Comparison of ENCODE assay signal across 8 cellular contexts in the genomic region with DNA sequence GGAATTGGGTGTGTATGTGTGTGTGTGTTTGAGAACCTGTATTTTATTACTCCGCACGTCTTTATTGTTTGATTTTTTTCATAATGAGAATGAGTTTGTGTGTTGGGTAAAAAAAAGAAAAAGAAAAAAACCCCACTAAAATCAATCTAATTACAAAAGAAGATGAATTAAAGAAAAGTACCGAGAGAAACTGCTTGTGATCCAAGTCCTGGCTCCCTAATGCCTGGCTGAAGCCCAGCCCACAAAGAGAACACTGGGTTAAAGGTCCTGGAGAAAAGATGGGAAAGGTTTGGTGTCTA. TPM values are rescaled to one million over a fixed set of nuclear protein-coding genes. Genes with fewer than 3 reads are reported as not detected.
DNase-seq lines count a peak whose midpoint lies in the region; ATAC-seq and TF ChIP-seq lines count a peak whose summit lies in the region.

No MANE protein-coding gene starts in this region.

- H3K27me3 Mint-ChIP-seq in natural killer cell (ENCODE audit: low read depth in 2 of 2) = no peaks in the 10 kb centered on the region

- H3K9ac ChIP-seq in KMS-11 = no peak overlapping the region; the same call in 1 of the 2 replicates

- peak overlapping the region; percentile 90 for H3K4me3 Mint-ChIP-seq in natural killer cell

- TF ChIP-seq CTCF in AG04449 (IDR thresholded peaks at IDR 0.05; ENCODE audit: insufficient read depth, low read length, missing control alignments) = no peak
- no peak for TF ChIP-seq CTCF in KMS-11 (conservative IDR thresholded peaks at IDR 0.05; ENCODE audit: low read depth, low read length)
- TF ChIP-seq CTCF in dorsolateral prefrontal cortex (IDR thresholded peaks at IDR 0.05 in 54 of 56, conservative IDR thresholded peaks at IDR 0.05 in 2 of 56; ENCODE audit: low read depth in 1 of 56, partially characterized antibody in 56 of 56) = no peak
- no peak for TF ChIP-seq CTCF in natural killer cell (IDR thresholded peaks at IDR 0.05)

- DNase-seq in AG04449 (ENCODE audit: low read depth, low spot score) (no peak), dorsolateral prefrontal cortex (no peak), natural killer cell (no peak), A172 (ENCODE audit: low spot score) (no peak), HPDE6-E6E7 (ENCODE audit: extremely low spot score) (no peak)
- no peak for DNase-seq in stimulated activated CD8-positive, alpha-beta memory T cell treated with anti-CD3 and anti-CD28 coated beads, Interleukin-4, amount 100 ng/mL, for 48 hours

- 0 out of 2 replicates have a peak overlapping the region, but pooled peaks have one; percentile 25 for H3K4me2 ChIP-seq in KMS-11

- H3K4me3 ChIP-seq in AG04449 (ENCODE audit: low read depth, low read length) (peak overlapping the region; percentile 91), KMS-11 (IDR thresholded peaks at IDR 0.05; ENCODE audit: insufficient read depth, low read depth, low read length) (no peak overlapping the region), dorsolateral prefrontal cortex (peak overlapping the region; percentile 58 to 99 (median 88))

- H3K27ac ChIP-seq in KMS-11 (no peak overlapping the region), dorsolateral prefrontal cortex (peak overlapping the region; percentile 66 to 98 (median 93))

- peaks cover 25 to 56% of the 10 kb centered on the region in 2 donors for H3K4me1 Mint-ChIP-seq in natural killer cell

- H3K27ac Mint-ChIP-seq in natural killer cell = peak overlapping the region; percentile 91 to 94

- CTCF ChIA-PET in AG04449 (lab: Yijun Ruan, JAX) = interaction anchor here (1.3 to 20.5 kb wide), 6 partner anchors 15 to 119 kb away, joined by 3 to 300 read pairs (median 4); a partner anchor contains a TSS

- ATAC-seq in natural killer cell = no peak
- ATAC-seq in GM18870 (IDR thresholded peaks at IDR 0.05; ENCODE audit: unreplicated experiment) = no peak

- no peaks in the 10 kb centered on the region for H3K4me1 ChIP-seq in KMS-11 (ENCODE audit: low read depth, poor library complexity, severe bottlenecking)

- intact Hi-C loops in dorsolateral prefrontal cortex (cut with DNase I) (loop anchor here in 1 of 2 donors (1.0 to 5.0 kb wide), 2 partner anchors 14 to 161 kb away; a partner anchor contains a TSS), natural killer cell (cut with micrococcal nuclease) (loop anchor here (10.0 kb wide), 1 partner anchor 211 kb away; a partner anchor contains a TSS)

- POLR2A ChIA-PET in AG04449 (lab: Yijun Ruan, JAX) = interaction anchor here (1.6 to 3.9 kb wide), 2 partner anchors 16 to 20 kb away, joined by 4 to 30 read pairs; a partner anchor contains a TSS

- H3K36me3 Mint-ChIP-seq in natural killer cell = no peaks in the 10 kb centered on the region

- no peaks in the 10 kb centered on the region for H3K27me3 ChIP-seq in KMS-11 (ENCODE audit: insufficient read depth, low read depth)
- H3K27me3 ChIP-seq in dorsolateral prefrontal cortex = no peaks in the 10 kb centered on the region

- H3K9me3 Mint-ChIP-seq in natural killer cell = no peaks in the 10 kb centered on the region

- H3K36me3 ChIP-seq in KMS-11 (ENCODE audit: insufficient read depth) = no peaks in the 10 kb centered on the region

- no peak overlapping the region for H2AFZ ChIP-seq in KMS-11 (ENCODE audit: low read depth)

- H4K20me1 ChIP-seq in KMS-11 (ENCODE audit: insufficient read depth) = no peaks in the 10 kb centered on the region

- H3K79me2 ChIP-seq in KMS-11 (ENCODE audit: insufficient read depth, low read depth) = no peaks in the 10 kb centered on the region

RNA-seq across cellular contexts. Expression of a gene that starts 0.6 kb away (rescaled TPM):
- 100 to 1,000 TPM in 113 of 120 experiments, 10 to 100 TPM in 7; 91.0 to 167 (median 129) TPM for total RNA-seq in dorsolateral prefrontal cortex
- 10 to 100 TPM; 13.8 to 25.3 (median 14.4) TPM for total RNA-seq in natural killer cell
- total RNA-seq in A172 (2014; rRNA removed; shearing (Covaris generic)) = 5.8 and 7.6 TPM in 2 replicates

RNA-seq across cellular contexts. Expression of a gene that starts 3.4 kb away (rescaled TPM):
- 100 to 1,000 TPM in 2 of 120 experiments, 10 to 100 TPM in 118; 40.5 to 103 (median 63.1) TPM for total RNA-seq in dorsolateral prefrontal cortex
- total RNA-seq in natural killer cell = 10 to 100 TPM; 13.2 to 27.8 (median 25.1) TPM
- 1.4 and 1.9 TPM in 2 replicates for total RNA-seq in A172 (2014; rRNA removed; shearing (Covaris generic))

RNA-seq across cellular contexts. Expression of a gene that starts 15.2 kb away (rescaled TPM):
- total RNA-seq in dorsolateral prefrontal cortex = 100 to 1,000 TPM; 124 to 236 (median 157) TPM
- 100 to 1,000 TPM; 226 to 261 (median 238) TPM for total RNA-seq in natural killer cell
- 66.5 and 85.1 TPM in 2 replicates for total RNA-seq in A172 (2014; rRNA removed; shearing (Covaris generic))

RNA-seq across cellular contexts. Expression of a gene that starts 20.1 kb away (rescaled TPM):
- total RNA-seq in dorsolateral prefrontal cortex (10 to 100 TPM in 43 of 120 experiments, 1 to 10 TPM in 77; 5.4 to 16.5 (median 9.1) TPM), natural killer cell (10 to 100 TPM in 1 of 3 donors, 1 to 10 TPM in 2; 5.1 to 10.1 (median 7.0) TPM)
- 4.5 and 4.7 TPM in 2 replicates for total RNA-seq in A172 (2014; rRNA removed; shearing (Covaris generic))

RNA-seq across cellular contexts. Expression of a gene that starts 46.6 kb away (rescaled TPM):
- total RNA-seq in dorsolateral prefrontal cortex (100 to 1,000 TPM; 238 to 610 (median 461) TPM), natural killer cell (under 1 TPM in 2 of 3 donors, not detected in 1; 0.28 to 1.00 TPM)
- total RNA-seq in A172 (2014; rRNA removed; shearing (Covaris generic)) = 10.3 and 11.6 TPM in 2 replicates
